23 cellular contexts compared by ENCODE assay signal in the genomic region with DNA sequence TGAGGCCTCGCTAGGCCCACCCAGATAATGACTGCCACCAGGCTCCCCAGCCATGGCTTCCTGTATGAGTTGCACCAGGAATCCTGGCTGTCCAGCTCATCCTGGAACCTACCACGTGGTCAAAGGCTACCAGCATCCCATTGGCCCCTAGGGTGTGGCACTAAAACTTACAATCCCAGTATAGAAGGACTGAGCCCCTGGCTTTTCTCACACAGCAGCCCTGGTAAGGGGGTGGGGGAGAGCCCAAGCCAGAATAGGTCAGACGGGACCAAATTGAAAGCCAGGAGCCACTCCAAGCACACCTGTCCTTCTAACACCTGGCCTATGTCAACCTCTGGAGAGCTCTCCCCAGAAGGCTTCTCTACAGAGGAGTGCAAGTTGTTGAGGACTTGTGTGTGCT.
"Had no signal": no experiment of that assay in that cellular context is flagged by ENCODE, and none has a peak within 500 bp of the region (broad histone marks: within the 10 kb centered on the region; RNA-seq: fewer than 3 reads in every experiment).

No MANE protein-coding gene starts in this region.

- H3K9ac ChIP-seq: KMS-11, SK-N-SH had no signal

- H3K27ac ChIP-seq: HL-60, KMS-11, RWPE1 had no signal

- H3K36me3 Mint-ChIP-seq: IgD-negative memory B cell, T-cell had no signal

- H3K27me3 Mint-ChIP-seq: IgD-negative memory B cell had no signal

- H3K27ac Mint-ChIP-seq: IgD-negative memory B cell; T-cell; T-helper 1 cell treated with Interleukin-12 subunit alpha and Interleukin-12 subunit beta and Interleukin-4 antibody, amounts not matched to agents 30 μg/mL and 1 μg/mL, for 36 hours had no signal

- H3K4me3 Mint-ChIP-seq: IgD-negative memory B cell; T-cell; T-helper 1 cell treated with Interleukin-12 subunit alpha and Interleukin-12 subunit beta and Interleukin-4 antibody, amounts not matched to agents 30 μg/mL and 1 μg/mL, for 36 hours had no signal

- ATAC-seq: K562, Panc1, PC-3, T-cell had no signal

- H3K9me3 ChIP-seq: SK-N-SH had no signal

- H3K4me3 ChIP-seq: K562 had no signal

- DNase-seq: Kasumi-1; MM.1S; NCI-H1092 treated with DMSO at 0.1 percent for 48 hours; NCI-H1436; NCI-H187; NCI-H2029; NCI-H2081 treated with DMSO at 0.1 percent for 48 hours; NCI-H2227 treated with DMSO at 0.1 percent for 48 hours; NCI-H526 treated with DMSO at 0.1 percent for 48 hours; NCI-H748 treated with DMSO at 0.1 percent for 48 hours; NK-92 treated with Interleukin-12 subunit alpha and Interleukin-12 subunit beta, amount 100 ng/mL, for 24 hours; PC-3; SHP77; SK-N-SH; SW 1271; T-cell had no signal

- H3K9me3 Mint-ChIP-seq: T-cell had no signal

- H3K4me2 ChIP-seq: KMS-11, SK-N-SH had no signal
